ENCODE assay signal across 2 cellular contexts in genomic region chr12:58961166-58961565, GRCh38.
TF ChIP-seq lines count a peak whose summit lies in the region.

No MANE protein-coding gene starts in this region.

TF ChIP-seq in HepG2, 621 proteins besides CTCF, POLR2A, EP300 and RAD21:
- TF ChIP-seq HNF4A (CRISPR knock-in tag; IDR thresholded peaks at IDR 0.05) (0 out of 2 replicates have a peak, but pooled peaks have one; percentile 10), SNAPC2 (CRISPR knock-in tag; IDR thresholded peaks at IDR 0.05) (no peak)

TF ChIP-seq in endothelial cell of umbilical vein, 7 proteins besides CTCF, POLR2A, EP300 and RAD21:
- TF ChIP-seq MAX (IDR thresholded peaks at IDR 0.05; ENCODE audit: insufficient read depth, insufficient read length) (no peak), GATA2 (IDR thresholded peaks at IDR 0.05; ENCODE audit: insufficient read depth, insufficient read length, low read depth, low read length) (no peak), FOS (IDR thresholded peaks at IDR 0.05; ENCODE audit: borderline replicate concordance, insufficient read depth, low read length) (no peak)
